Comparison of ENCODE assay signal across 8 cellular contexts in genomic region chr9:70639853-70640814, GRCh38.
DNase-seq lines count a peak whose midpoint lies in the region; ATAC-seq and TF ChIP-seq lines count a peak whose summit lies in the region.

No MANE protein-coding gene starts in this region.

- no peak for TF ChIP-seq POLR2A in lower leg skin (IDR thresholded peaks at IDR 0.05)

- H3K9ac ChIP-seq in stomach smooth muscle (ENCODE audit: low read length in 2 of 2) = peak overlapping the region in 1 of 2 donors; percentile 29

- H3K27ac ChIP-seq in iPS DF 6.9 (ENCODE audit: low read length) = no peak overlapping the region
- no peak overlapping the region for H3K27ac ChIP-seq in stomach smooth muscle (ENCODE audit: low read length)

- H3K4me1 ChIP-seq in iPS DF 6.9 (ENCODE audit: control insufficient read depth, insufficient read depth, low read length) (0 out of 2 replicates have a peak, but pooled peaks cover 2% of the 10 kb centered on the region), stomach smooth muscle (ENCODE audit: control insufficient read depth, insufficient read depth, low read length) (no peaks in the 10 kb centered on the region)

- no peaks in the 10 kb centered on the region for H3K4me1 Mint-ChIP-seq in T-helper 2 cell treated with Interferon-gamma antibody and Interleukin-4, amounts not matched to agents 5 μg/mL and 100 μg/mL, for 36 hours (ENCODE audit: low read depth)

- H3K4me3 ChIP-seq in astrocyte of the cerebellum (ENCODE audit: low read depth, low read length) (no peak overlapping the region), iPS DF 6.9 (ENCODE audit: low read length) (no peak overlapping the region), stomach smooth muscle (ENCODE audit: low read length in 2 of 2) (peak overlapping the region; percentile 17 to 26), lower leg skin (ENCODE audit: low read depth, poor library complexity, severe bottlenecking) (no peak overlapping the region)

- WGBS in iPS DF 6.9 (ENCODE audit: insufficient coverage, insufficient read length) = no CpG with 5 or more reads among the region's 15 CpGs
- WGBS in lower leg skin, 2 donors = 52 to 53% methylated on average over 15 of the region's 15 CpGs

- TF ChIP-seq CTCF in astrocyte of the cerebellum (IDR thresholded peaks at IDR 0.05; ENCODE audit: low read depth, low read length, missing control alignments) (peak; percentile 49), lower leg skin (IDR thresholded peaks at IDR 0.05) (no peak)

- H3K27ac Mint-ChIP-seq in T-helper 2 cell treated with Interferon-gamma antibody and Interleukin-4, amounts not matched to agents 5 μg/mL and 100 μg/mL, for 36 hours = no peak overlapping the region

- DNase-seq in AG20443 (ENCODE audit: low spot score) (peak; percentile 62), NCI-H1105 treated with DMSO at 0.1 percent for 48 hours (lab: John Stamatoyannopoulos, UW) (peak; percentile 42), astrocyte of the cerebellum (ENCODE audit: low read depth) (peak; percentile 55), iPS DF 6.9 (ENCODE audit: low read depth, low spot score) (peak; percentile 25), lower leg skin (ENCODE audit: low spot score in 2 of 2) (no peak)
- no peak for DNase-seq in T-helper 2 cell treated with Interferon-gamma antibody and Interleukin-4, amounts not matched to agents 5 μg/mL and 100 μg/mL, for 36 hours (ENCODE audit: low spot score)

- H3K9me3 Mint-ChIP-seq in T-helper 2 cell treated with Interferon-gamma antibody and Interleukin-4, amounts not matched to agents 5 μg/mL and 100 μg/mL, for 36 hours = no peaks in the 10 kb centered on the region

- peak; percentile 71 for ATAC-seq in GM18511 (IDR thresholded peaks at IDR 0.05; ENCODE audit: unreplicated experiment)

- H3K27me3 Mint-ChIP-seq in T-helper 2 cell treated with Interferon-gamma antibody and Interleukin-4, amounts not matched to agents 5 μg/mL and 100 μg/mL, for 36 hours (ENCODE audit: low read depth) = peaks cover 2% of the 10 kb centered on the region

- in situ Hi-C loops in astrocyte of the cerebellum (cut with HindIII; ENCODE audit: low sequenced_read_pairs) = loop anchor here (10.0 to 25.0 kb wide), 3 partner anchors 322 to 622 kb away; no protein-coding TSS in a partner anchor

- H3K27me3 ChIP-seq in iPS DF 6.9 (ENCODE audit: control insufficient read depth, insufficient read depth, low read length) (no peaks in the 10 kb centered on the region), stomach smooth muscle (ENCODE audit: control insufficient read depth in 1 of 2, insufficient read depth in 2 of 2, low read length in 2 of 2) (no peaks in the 10 kb centered on the region)

- H3K36me3 ChIP-seq in iPS DF 6.9 (ENCODE audit: control insufficient read depth, insufficient read depth, low read length) = no peaks in the 10 kb centered on the region
- no peaks in the 10 kb centered on the region for H3K36me3 ChIP-seq in stomach smooth muscle (ENCODE audit: control insufficient read depth in 2 of 2, insufficient read depth in 2 of 2, low read length in 2 of 2)

- no peaks in the 10 kb centered on the region for H3K36me3 Mint-ChIP-seq in T-helper 2 cell treated with Interferon-gamma antibody and Interleukin-4, amounts not matched to agents 5 μg/mL and 100 μg/mL, for 36 hours (ENCODE audit: low read depth)

- intact Hi-C loops in lower leg skin (cut with DNase I; ENCODE audit: low total_unique reads) = loop anchor here (5.0 to 10.0 kb wide), 3 partner anchors 227 to 605 kb away; no protein-coding TSS in a partner anchor

- no peak overlapping the region for H3K4me3 Mint-ChIP-seq in T-helper 2 cell treated with Interferon-gamma antibody and Interleukin-4, amounts not matched to agents 5 μg/mL and 100 μg/mL, for 36 hours

- no peaks in the 10 kb centered on the region for H3K9me3 ChIP-seq in iPS DF 6.9 (ENCODE audit: control insufficient read depth, insufficient read depth, low read length)
- no peaks in the 10 kb centered on the region for H3K9me3 ChIP-seq in stomach smooth muscle (ENCODE audit: control insufficient read depth in 2 of 2, low read length in 2 of 2)

Comparison
In these comparisons a context has a peak if more than half of its experiments do, and no peak if none do; other contexts are left out.
1. DNase-seq: peak in AG20443 (single experiment), NCI-H1105 treated with DMSO at 0.1 percent for 48 hours (single experiment), astrocyte of the cerebellum (single experiment) and iPS DF 6.9 (single experiment); none in lower leg skin (0 of 2) and T-helper 2 cell treated with Interferon-gamma antibody and Interleukin-4, amounts not matched to agents 5 μg/mL and 100 μg/mL, for 36 hours (single experiment).
2. H3K4me3 ChIP-seq: peak in stomach smooth muscle (2 of 2); none in astrocyte of the cerebellum (single experiment), iPS DF 6.9 (single experiment) and lower leg skin (single experiment).